Comparison of ENCODE assay signal across 8 cellular contexts in the genomic region with DNA sequence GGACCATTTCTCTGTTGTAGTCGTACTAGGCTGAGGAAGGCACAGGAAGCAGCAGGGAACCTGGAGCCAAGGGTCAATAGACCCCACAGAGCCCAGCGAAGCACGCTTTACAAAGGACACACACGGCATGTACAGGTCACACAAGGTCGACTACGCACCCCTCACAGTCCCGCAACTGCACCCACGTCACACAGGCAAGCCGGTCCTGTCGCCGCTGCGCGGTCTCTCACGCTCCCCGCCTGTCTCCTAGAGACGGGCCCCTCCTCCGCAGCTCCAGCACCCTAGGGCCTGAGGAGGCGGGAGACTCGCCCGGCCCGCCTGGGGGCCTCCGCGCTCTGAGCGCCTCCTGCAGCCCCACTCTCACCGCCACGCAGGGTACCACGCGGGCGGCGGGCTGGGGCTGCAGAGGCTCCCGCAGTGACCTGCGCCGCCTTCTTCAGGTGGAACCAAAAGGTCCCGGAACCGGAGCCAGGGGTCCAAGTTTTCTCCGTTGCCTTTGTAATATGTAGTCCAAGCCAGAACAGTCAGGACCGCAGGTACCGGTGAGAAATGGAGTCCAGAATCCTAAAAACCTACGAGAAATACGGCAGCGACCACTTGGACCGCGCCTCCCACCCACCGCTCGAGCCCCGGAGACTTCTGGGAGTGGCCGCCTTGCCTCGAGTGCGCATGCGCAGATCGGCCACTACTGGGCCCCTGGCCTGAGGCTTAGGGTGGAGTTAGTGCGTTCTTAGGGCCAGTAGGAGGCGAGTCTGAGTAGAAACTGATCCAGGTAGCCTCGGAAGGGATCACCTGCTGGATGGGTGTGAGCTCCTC. TPM values are rescaled to one million over a fixed set of nuclear protein-coding genes. Genes with fewer than 3 reads are reported as not detected.
DNase-seq lines count a peak whose midpoint lies in the region; ATAC-seq and TF ChIP-seq lines count a peak whose summit lies in the region.

A gene (minus strand): TSS at position 651 of the 816 bp plus-strand sequence. CDS start 8,143 bp downstream, outside the sequence.

- peaks cover 21% of the 10 kb centered on the region for H3K36me3 ChIP-seq in KOPT-K1 (ENCODE audit: insufficient read depth, low read length)
- H3K36me3 ChIP-seq in suprapubic skin: no peaks in the 10 kb centered on the region

- TF ChIP-seq EP300 in suprapubic skin (IDR thresholded peaks at IDR 0.05): no peak

- peaks cover 16% of the 10 kb centered on the region for H3K4me1 ChIP-seq in suprapubic skin

- H3K27me3 ChIP-seq in suprapubic skin: no peaks in the 10 kb centered on the region

- H3K27ac ChIP-seq in KOPT-K1 (ENCODE audit: low read depth, low read length, poor library complexity, severe bottlenecking): peak within 1 kb of the TSS; percentile 78
- peak within 1 kb of the TSS; percentile 72 for H3K27ac ChIP-seq in suprapubic skin

- TF ChIP-seq CTCF in suprapubic skin (IDR thresholded peaks at IDR 0.05): peak; percentile 13 to 59

- H3K4me3 ChIP-seq in suprapubic skin: peak within 1 kb of the TSS; percentile 73

- H3K9me3 ChIP-seq in KOPT-K1 (ENCODE audit: insufficient read depth, low read length, poor library complexity, severe bottlenecking) (peaks cover 6% of the 10 kb centered on the region), suprapubic skin (no peaks in the 10 kb centered on the region)

- H3K4me3 Mint-ChIP-seq in activated naive CD4-positive, alpha-beta T cell treated with anti-CD3 and anti-CD28 coated beads for 36 hours: peak within 1 kb of the TSS; percentile 81

- H3K27me3 Mint-ChIP-seq in activated naive CD4-positive, alpha-beta T cell treated with anti-CD3 and anti-CD28 coated beads for 36 hours (ENCODE audit: low read depth): no peaks in the 10 kb centered on the region

- intact Hi-C loops in activated naive CD4-positive, alpha-beta T cell treated with anti-CD3 and anti-CD28 coated beads for 36 hours (cut with micrococcal nuclease): loop anchor here (1.0 to 2.0 kb wide), 2 partner anchors 60 to 65 kb away; a partner anchor contains a TSS

- peaks cover 13% of the 10 kb centered on the region for H3K4me1 Mint-ChIP-seq in activated naive CD4-positive, alpha-beta T cell treated with anti-CD3 and anti-CD28 coated beads for 36 hours (ENCODE audit: low read depth)

- peaks cover 13% of the 10 kb centered on the region for H3K9me3 Mint-ChIP-seq in activated naive CD4-positive, alpha-beta T cell treated with anti-CD3 and anti-CD28 coated beads for 36 hours

- 1% methylated on average over 17 of the region's 54 CpGs for WGBS in suprapubic skin

- H3K27ac Mint-ChIP-seq in activated naive CD4-positive, alpha-beta T cell treated with anti-CD3 and anti-CD28 coated beads for 36 hours: peak within 1 kb of the TSS; percentile 84

- peak in 1 of 2 donors; percentile 25 for TF ChIP-seq POLR2A in suprapubic skin (IDR thresholded peaks at IDR 0.05)

- DNase-seq in DMS79 (lab: John Stamatoyannopoulos, UW) (peak; percentile 95), SHP77 (lab: John Stamatoyannopoulos, UW) (peak; percentile 96 to 97), globus pallidus (ENCODE audit: low spot score) (peak; percentile 88), nucleus accumbens (lab: John Stamatoyannopoulos, UW) (peak in 55 of 56 donors; percentile 7 to 93 (median 80)), suprapubic skin (ENCODE audit: low spot score in 2 of 2) (peak; percentile 86 to 87)
- peak; percentile 86 for DNase-seq in activated naive CD4-positive, alpha-beta T cell treated with anti-CD3 and anti-CD28 coated beads for 36 hours

- ATAC-seq in GM21717 (IDR thresholded peaks at IDR 0.05; ENCODE audit: unreplicated experiment): peak; percentile 88

- H3K36me3 Mint-ChIP-seq in activated naive CD4-positive, alpha-beta T cell treated with anti-CD3 and anti-CD28 coated beads for 36 hours (ENCODE audit: low read depth): peaks cover 19% of the 10 kb centered on the region

- CTCF ChIA-PET in activated naive CD4-positive, alpha-beta T cell treated with anti-CD3 and anti-CD28 coated beads for 36 hours (lab: Charles Lee): interaction anchor here (0.6 kb wide), 1 partner anchor 17 kb away, joined by 3 read pairs; no protein-coding TSS in a partner anchor

RNA-seq across cellular contexts. Expression of the gene that starts here (rescaled TPM):
- total RNA-seq in activated naive CD4-positive, alpha-beta T cell treated with anti-CD3 and anti-CD28 coated beads for 36 hours: 1 to 10 TPM; 3.4 to 4.1 TPM
- total RNA-seq in suprapubic skin: 10 to 100 TPM in 1 of 4 donors, 1 to 10 TPM in 3; 2.8 to 10.5 (median 4.3) TPM

Comparison
In these comparisons a context has a peak if more than half of its experiments do, and no peak if none do; other contexts are left out.
1. Peak in every context shown above with its lines: DNase-seq, ATAC-seq, H3K4me3 ChIP-seq and H3K27ac ChIP-seq.